Comparison of ENCODE assay signal across 20 cellular contexts in the genomic region with DNA sequence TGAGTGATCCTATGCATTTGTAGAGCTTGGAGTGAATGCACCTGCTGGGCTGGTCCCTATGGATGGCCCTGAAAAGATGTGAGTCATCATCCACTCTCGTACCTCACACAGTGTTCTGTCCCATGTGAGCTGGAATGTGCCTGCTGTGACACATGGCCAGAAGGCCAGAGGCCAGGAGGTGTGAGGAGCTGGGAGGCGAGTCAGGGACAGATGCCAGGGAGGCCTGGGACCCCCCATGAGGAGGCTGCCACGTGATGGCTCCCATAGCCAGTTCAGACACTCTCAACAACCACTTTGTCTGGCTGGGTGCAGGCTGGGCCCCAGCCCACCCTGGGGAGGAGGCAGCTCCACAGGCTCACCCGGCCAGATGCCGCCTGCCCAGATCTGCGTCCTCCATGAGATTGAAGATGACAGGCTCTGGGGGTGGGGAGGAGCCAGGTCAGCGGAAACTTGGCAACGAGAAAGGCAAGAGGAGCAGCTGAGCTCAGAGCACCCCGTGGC.
DNase-seq lines count a peak whose midpoint lies in the region; ATAC-seq and TF ChIP-seq lines count a peak whose summit lies in the region.
"Had no signal": no experiment of that assay in that cellular context is flagged by ENCODE, and none has a peak within 500 bp of the region (broad histone marks: within the 10 kb centered on the region; RNA-seq: fewer than 3 reads in every experiment).

No MANE protein-coding gene starts in this region.

- H3K27me3 ChIP-seq in gastroesophageal sphincter (no peaks in the 10 kb centered on the region), spleen (replicated peaks in 1 of 7) (no peaks in the 10 kb centered on the region)
- H3K27me3 ChIP-seq: BLaER1 treated with 17β-estradiol and CSF1 and Interleukin-3, amounts not matched to agents 10 nM and 100 nM had no signal

- no peaks in the 10 kb centered on the region for H3K36me3 ChIP-seq in gastroesophageal sphincter
- H3K36me3 ChIP-seq in spleen: no peaks in the 10 kb centered on the region
- H3K36me3 ChIP-seq: thoracic aorta had no signal

- no peak overlapping the region for H3K4me3 ChIP-seq in gastroesophageal sphincter
- H3K4me3 ChIP-seq in spleen: no peak overlapping the region
- H3K4me3 ChIP-seq: BLaER1 treated with 17β-estradiol and CSF1 and Interleukin-3, amounts not matched to agents 10 nM and 100 nM; thoracic aorta had no signal

- intact Hi-C loops in spleen (cut with DNase I; ENCODE audit: low total_unique reads): no loop called here

- no peak for TF ChIP-seq CTCF in gastroesophageal sphincter (IDR thresholded peaks at IDR 0.05)
- TF ChIP-seq CTCF in spleen (IDR thresholded peaks at IDR 0.05 in 8 of 11, conservative IDR thresholded peaks at IDR 0.05 in 3 of 11): no peak

- H3K27ac ChIP-seq in gastroesophageal sphincter (peak overlapping the region in 2 of 4 donors; percentile 19 to 26), spleen (no peak overlapping the region)
- H3K27ac ChIP-seq: 22Rv1; BLaER1 treated with 17β-estradiol and CSF1 and Interleukin-3, amounts not matched to agents 10 nM and 100 nM; thoracic aorta had no signal

- TF ChIP-seq POLR2A in gastroesophageal sphincter (IDR thresholded peaks at IDR 0.05) (no peak), spleen (IDR thresholded peaks at IDR 0.05) (no peak)

- H3K4me1 ChIP-seq in gastroesophageal sphincter (peaks cover 0 to 12% (median 10%) of the 10 kb centered on the region in 3 donors), spleen (no peaks in the 10 kb centered on the region)

- H3K9me3 ChIP-seq in gastroesophageal sphincter (no peaks in the 10 kb centered on the region), spleen (peaks cover 0 to 8% (median 0%) of the 10 kb centered on the region in 8 donors)
- H3K9me3 ChIP-seq: thoracic aorta had no signal

- DNase-seq in NCI-H1417 (lab: John Stamatoyannopoulos, UW) (peak in 2 of 3 experiments; percentile 30 to 67), NCI-H1417 treated with DMSO at 0.1 percent for 48 hours (lab: John Stamatoyannopoulos, UW) (no peak), NCI-H69 (lab: John Stamatoyannopoulos, UW) (peak; percentile 94), spleen (peak; percentile 56), DMS79 treated with DMSO at 0.1 percent for 48 hours (lab: John Stamatoyannopoulos, UW) (no peak), NCI-H187 (lab: John Stamatoyannopoulos, UW) (no peak)
- DNase-seq: activated CD4-positive, alpha-beta T cell treated with anti-CD3 and anti-CD28 coated beads for 4 hours; activated effector memory CD4-positive, alpha-beta T cell treated with Interleukin-2 at 50 U/mL for 16 hours; effector memory CD8-positive, alpha-beta T cell; IMR-90; MM.1S; naive thymus-derived CD4-positive, alpha-beta T cell; NCI-H2081 had no signal

- WGBS in gastroesophageal sphincter (ENCODE audit: low coverage in 1 of 2), 2 donors: 14 to 27% methylated on average over 1 to 3 of the region's 9 CpGs
- 70 to 87% (median 85%) methylated on average over 6 to 9 of the region's 9 CpGs for WGBS in spleen, 5 donors

- ATAC-seq in gastroesophageal sphincter (peak; percentile 29), HG03439 (IDR thresholded peaks at IDR 0.05; ENCODE audit: unreplicated experiment) (no peak)
- ATAC-seq: effector memory CD8-positive, alpha-beta T cell; naive thymus-derived CD4-positive, alpha-beta T cell; Panc1; stimulated activated effector memory CD8-positive, alpha-beta T cell treated with anti-CD3 and anti-CD28 coated beads, Interleukin-12 subunit alpha, Interleukin-12 subunit beta, amount 100 ng/mL, for 72 hours had no signal

- TF ChIP-seq EP300 in gastroesophageal sphincter (IDR thresholded peaks at IDR 0.05): no peak

Comparison
In these comparisons a context has a peak if more than half of its experiments do, and no peak if none do; other contexts are left out.
1. DNase-seq: peak in NCI-H1417 (2 of 3), NCI-H69 (single experiment) and spleen (single experiment); none in NCI-H1417 treated with DMSO at 0.1 percent for 48 hours (single experiment), DMS79 treated with DMSO at 0.1 percent for 48 hours (single experiment) and NCI-H187 (0 of 2).